ENCODE assay signal across 13 cellular contexts in the genomic region with DNA sequence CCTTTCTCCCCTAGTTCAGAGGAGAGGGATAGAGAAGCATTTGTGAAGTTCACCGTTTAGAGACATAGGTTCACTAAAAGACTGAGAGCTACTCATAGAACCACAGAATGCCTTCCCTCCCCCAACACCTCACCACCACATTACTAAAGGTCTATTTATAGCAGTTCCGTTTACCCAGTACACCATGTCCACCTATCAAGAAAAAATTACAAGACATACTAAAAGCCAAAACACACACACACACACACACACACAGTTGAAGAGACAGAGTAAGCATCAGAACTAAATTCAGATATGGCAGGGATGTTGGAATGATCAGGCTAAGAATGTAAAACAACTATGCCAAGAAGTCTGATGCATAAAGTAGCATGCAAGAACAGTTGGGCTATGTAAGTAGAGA. TPM values are rescaled to one million over a fixed set of nuclear protein-coding genes. Genes with fewer than 3 reads are reported as not detected.
DNase-seq lines count a peak whose midpoint lies in the region; ATAC-seq and TF ChIP-seq lines count a peak whose summit lies in the region.
"Had no signal": no experiment of that assay in that cellular context is flagged by ENCODE, and none has a peak within 500 bp of the region (broad histone marks: within the 10 kb centered on the region; RNA-seq: fewer than 3 reads in every experiment).

No MANE protein-coding gene starts in this region.

- H3K36me3 Mint-ChIP-seq in activated CD8-positive, alpha-beta T cell treated with anti-CD3 and anti-CD28 coated beads for 36 hours (ENCODE audit: low read depth), result no peaks in the 10 kb centered on the region
- no peaks in the 10 kb centered on the region for H3K36me3 Mint-ChIP-seq in activated CD4-positive, alpha-beta T cell treated with anti-CD3 and anti-CD28 coated beads, Interleukin-2, amount 10 ng/mL, durations not matched to agents 24 days and 14 days (ENCODE audit: low read depth)

- intact Hi-C loops in activated CD8-positive, alpha-beta T cell treated with anti-CD3 and anti-CD28 coated beads for 36 hours (cut with micrococcal nuclease), result no loop called here
- intact Hi-C loops in activated CD4-positive, alpha-beta T cell treated with anti-CD3 and anti-CD28 coated beads, Interleukin-2, amount 10 ng/mL, durations not matched to agents 24 days and 14 days (cut with micrococcal nuclease), result no loop called here

- H3K4me1 Mint-ChIP-seq in activated CD8-positive, alpha-beta T cell treated with anti-CD3 and anti-CD28 coated beads for 36 hours (ENCODE audit: low read depth), result peaks cover 14% of the 10 kb centered on the region
- peaks cover 9% of the 10 kb centered on the region for H3K4me1 Mint-ChIP-seq in activated CD4-positive, alpha-beta T cell treated with anti-CD3 and anti-CD28 coated beads, Interleukin-2, amount 10 ng/mL, durations not matched to agents 24 days and 14 days

- CTCF ChIA-PET in activated CD8-positive, alpha-beta T cell treated with anti-CD3 and anti-CD28 coated beads for 36 hours (lab: Charles Lee), result no interaction called here
- CTCF ChIA-PET in RWPE1 (lab: Yijun Ruan, JAX), result interaction anchor here (0.6 kb wide), 1 partner anchor 50 kb away, joined by 3 read pairs; no protein-coding TSS in a partner anchor

- peaks cover 7 to 8% (median 7%) of the 10 kb centered on the region in 3 donors for H3K4me1 ChIP-seq in skeletal muscle tissue (ENCODE audit: control insufficient read depth in 3 of 3, insufficient read depth in 3 of 3, low read length in 3 of 3)

- H3K27me3 ChIP-seq in skeletal muscle tissue (ENCODE audit: control insufficient read depth in 3 of 3, insufficient read depth in 3 of 3, low read length in 3 of 3), result no peaks in the 10 kb centered on the region

- no peak overlapping the region for H3K27ac Mint-ChIP-seq in activated CD8-positive, alpha-beta T cell treated with anti-CD3 and anti-CD28 coated beads for 36 hours
- H3K27ac Mint-ChIP-seq in activated CD4-positive, alpha-beta T cell treated with anti-CD3 and anti-CD28 coated beads, Interleukin-2, amount 10 ng/mL, durations not matched to agents 24 days and 14 days, result no peak overlapping the region
- H3K27ac Mint-ChIP-seq: CD4-positive, alpha-beta T cell; dendritic cell treated with granulocyte-macrophage colony-stimulating factor and Interleukin-4, amounts not matched to agents 40 ng/mL and 50 ng/mL, for 4 days had no signal

- H3K4me3 ChIP-seq in fibroblast of villous mesenchyme (ENCODE audit: low read depth, low read length), result no peak overlapping the region
- no peak overlapping the region for H3K4me3 ChIP-seq in skeletal muscle tissue (ENCODE audit: low read length in 3 of 3)

- no peak overlapping the region for H3K4me3 Mint-ChIP-seq in activated CD8-positive, alpha-beta T cell treated with anti-CD3 and anti-CD28 coated beads for 36 hours
- H3K4me3 Mint-ChIP-seq in activated CD4-positive, alpha-beta T cell treated with anti-CD3 and anti-CD28 coated beads, Interleukin-2, amount 10 ng/mL, durations not matched to agents 24 days and 14 days, result no peak overlapping the region
- H3K4me3 Mint-ChIP-seq: CD4-positive, alpha-beta T cell; dendritic cell treated with granulocyte-macrophage colony-stimulating factor and Interleukin-4, amounts not matched to agents 40 ng/mL and 50 ng/mL, for 4 days had no signal

- DNase-seq in HT1080 (ENCODE audit: low read depth) (peak; percentile 42), fibroblast of villous mesenchyme (ENCODE audit: low read depth) (peak; percentile 27), RKO (ENCODE audit: low spot score) (no peak), RWPE1 (ENCODE audit: low spot score) (no peak), NCI-H128 (lab: John Stamatoyannopoulos, UW; ENCODE audit: unreplicated experiment) (no peak)
- DNase-seq in activated CD8-positive, alpha-beta T cell treated with anti-CD3 and anti-CD28 coated beads for 36 hours, result peak; percentile 6
- DNase-seq in activated CD4-positive, alpha-beta T cell treated with anti-CD3 and anti-CD28 coated beads, Interleukin-2, amount 10 ng/mL, durations not matched to agents 24 days and 14 days, result no peak
- DNase-seq: activated naive CD4-positive, alpha-beta T cell treated with anti-CD3 and anti-CD28 coated beads, Interleukin-2, amount 50 U/mL, for 16 hours; CD4-positive, alpha-beta T cell; NCI-H2227 treated with DMSO at 0.1 percent for 48 hours; right cardiac atrium had no signal

- H3K27ac ChIP-seq in skeletal muscle tissue (ENCODE audit: low read depth, low read length) (peak overlapping the region; percentile 85), RWPE1 (no peak overlapping the region)

- ATAC-seq in activated CD8-positive, alpha-beta T cell treated with anti-CD3 and anti-CD28 coated beads for 36 hours, result no peak

- H3K27me3 Mint-ChIP-seq in activated CD8-positive, alpha-beta T cell treated with anti-CD3 and anti-CD28 coated beads for 36 hours, result peaks cover 12% of the 10 kb centered on the region
- H3K27me3 Mint-ChIP-seq in activated CD4-positive, alpha-beta T cell treated with anti-CD3 and anti-CD28 coated beads, Interleukin-2, amount 10 ng/mL, durations not matched to agents 24 days and 14 days, result peaks cover 34% of the 10 kb centered on the region

- H3K36me3 ChIP-seq in skeletal muscle tissue (ENCODE audit: control insufficient read depth in 3 of 3, insufficient read depth in 3 of 3, low read length in 3 of 3), result no peaks in the 10 kb centered on the region

- TF ChIP-seq CTCF in activated CD8-positive, alpha-beta T cell treated with anti-CD3 and anti-CD28 coated beads for 36 hours (IDR thresholded peaks at IDR 0.05), result no peak
- no peak for TF ChIP-seq CTCF in fibroblast of villous mesenchyme (IDR thresholded peaks at IDR 0.05; ENCODE audit: insufficient read depth, low read depth, low read length)
- no peak for TF ChIP-seq CTCF in RWPE1 (conservative IDR thresholded peaks at IDR 0.05; ENCODE audit: low read depth)

- POLR2A ChIA-PET in activated CD8-positive, alpha-beta T cell treated with anti-CD3 and anti-CD28 coated beads for 36 hours (lab: Charles Lee), result no interaction called here
- POLR2A ChIA-PET in RWPE1 (lab: Yijun Ruan, JAX; ENCODE audit: low non-redundant PET), result no interaction called here

- no peak overlapping the region for H3K9ac ChIP-seq in skeletal muscle tissue (ENCODE audit: low read depth in 1 of 3, low read length in 3 of 3)

- no peaks in the 10 kb centered on the region for H3K9me3 ChIP-seq in skeletal muscle tissue (ENCODE audit: control insufficient read depth in 3 of 3, low read length in 3 of 3)

- no peaks in the 10 kb centered on the region for H3K9me3 Mint-ChIP-seq in activated CD8-positive, alpha-beta T cell treated with anti-CD3 and anti-CD28 coated beads for 36 hours
- no peaks in the 10 kb centered on the region for H3K9me3 Mint-ChIP-seq in activated CD4-positive, alpha-beta T cell treated with anti-CD3 and anti-CD28 coated beads, Interleukin-2, amount 10 ng/mL, durations not matched to agents 24 days and 14 days
- H3K9me3 Mint-ChIP-seq: CD4-positive, alpha-beta T cell; dendritic cell treated with granulocyte-macrophage colony-stimulating factor and Interleukin-4, amounts not matched to agents 40 ng/mL and 50 ng/mL, for 4 days had no signal

RNA-seq across cellular contexts. Expression of a gene that starts 52.2 kb away (rescaled TPM):
- total RNA-seq in HT1080 (2014; rRNA removed; shearing (Covaris generic)), result not detected in 2 replicates
- not detected in 2 replicates for polyA plus RNA-seq in HT1080 (2015; cell fraction: cytosol; rRNA removed)
- not detected in 2 replicates for polyA plus RNA-seq in HT1080 (2015; cell fraction: nucleus; rRNA removed)
- total RNA-seq in activated CD8-positive, alpha-beta T cell treated with anti-CD3 and anti-CD28 coated beads for 36 hours, result not detected
- total RNA-seq in fibroblast of villous mesenchyme (1.3 and 10.0 TPM in 2 replicates), skeletal muscle tissue (8.4 TPM)
- not detected in 2 replicates for total RNA-seq in activated CD4-positive, alpha-beta T cell treated with anti-CD3 and anti-CD28 coated beads, Interleukin-2, amount 10 ng/mL, durations not matched to agents 24 days and 14 days
- total RNA-seq: CD4-positive, alpha-beta T cell had no signal

Comparison
In these comparisons a context has a peak if more than half of its experiments do, and no peak if none do; other contexts are left out.
1. DNase-seq: peak in HT1080 (single experiment), activated CD8-positive, alpha-beta T cell treated with anti-CD3 and anti-CD28 coated beads for 36 hours (single experiment) and fibroblast of villous mesenchyme (single experiment); none in activated CD4-positive, alpha-beta T cell treated with anti-CD3 and anti-CD28 coated beads, Interleukin-2, amount 10 ng/mL, durations not matched to agents 24 days and 14 days (single experiment), RKO (single experiment), RWPE1 (single experiment) and NCI-H128 (single experiment).